Comparison of ENCODE assay signal across 17 cellular contexts in the genomic region with DNA sequence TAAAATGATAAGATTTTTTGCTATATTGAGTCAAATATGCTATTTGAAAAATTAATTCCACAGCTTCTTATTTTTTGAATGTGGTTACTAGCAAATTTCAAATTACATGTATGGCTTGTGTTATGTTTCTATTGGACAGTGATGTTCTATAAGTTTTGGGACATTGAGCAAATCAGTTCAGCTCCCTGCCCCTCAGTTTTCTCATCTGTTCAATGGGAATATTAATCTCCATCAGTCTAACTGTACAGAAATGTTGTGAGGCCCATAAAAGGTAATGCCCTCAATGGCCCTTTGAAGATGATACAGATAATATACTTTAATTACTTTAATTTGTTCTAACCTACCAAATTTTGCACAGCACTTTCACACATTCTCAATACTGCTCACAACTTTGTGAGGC. TPM values are rescaled to one million over a fixed set of nuclear protein-coding genes. Genes with fewer than 3 reads are reported as not detected.
A peak's percentile ranks its signal among the peaks of the same experiment; 100 is the strongest.
DNase-seq lines count a peak whose midpoint lies in the region; ATAC-seq, FAIRE-seq and TF ChIP-seq lines count a peak whose summit lies in the region.
"Had no signal": no experiment of that assay in that cellular context is flagged by ENCODE, and none has a peak within 500 bp of the region (broad histone marks: within the 10 kb centered on the region; RNA-seq: fewer than 3 reads in every experiment).

No MANE protein-coding gene starts in this region.

- ATAC-seq in DND-41 (ENCODE audit: insufficient read depth, low read depth), result no peak
- no peak for ATAC-seq in K562
- ATAC-seq: HCT116 had no signal

- H3K36me3 ChIP-seq in BLaER1 (no peaks in the 10 kb centered on the region), DND-41 (ENCODE audit: insufficient read depth, low read length) (no peaks in the 10 kb centered on the region), KOPT-K1 (ENCODE audit: insufficient read depth, low read length) (no peaks in the 10 kb centered on the region), K562 (ENCODE audit: control insufficient read depth, insufficient read depth, low read length) (peaks cover 74% of the 10 kb centered on the region)

- BruUV-seq in K562 (replicated peaks; lab: Mats Ljungman, UMichigan), result no TSS peak

- no peak for TF ChIP-seq POLR2A in K562 (conservative IDR thresholded peaks at IDR 0.05)

- TF ChIP-seq CTCF in DND-41 (IDR thresholded peaks at IDR 0.05; ENCODE audit: borderline replicate concordance, extremely low read depth, low read length, poor library complexity, severe bottlenecking) (no peak), K562 (IDR thresholded peaks at IDR 0.05 in 2 of 3, conservative IDR thresholded peaks at IDR 0.05 in 1 of 3; ENCODE audit: insufficient read depth in 2 of 3, low read depth in 1 of 3, low read length in 3 of 3) (no peak)

- H3K4me1 ChIP-seq in BLaER1, result peaks cover 98% of the 10 kb centered on the region
- peaks cover 100% of the 10 kb centered on the region for H3K4me1 ChIP-seq in DND-41 (ENCODE audit: insufficient read depth, low read length)
- H3K4me1 ChIP-seq in K562 (replicated peaks in 1 of 2; ENCODE audit: control insufficient read depth in 2 of 2, insufficient read depth in 2 of 2, low read length in 2 of 2), result peaks cover 24 to 48% of the 10 kb centered on the region in 2 experiments

- TF ChIP-seq RAD21 in K562 (CRISPR knock-in tag; conservative IDR thresholded peaks at IDR 0.05 in 1 of 2, IDR thresholded peaks at IDR 0.05 in 1 of 2), result no peak

- H3K9ac ChIP-seq in BLaER1 (peak overlapping the region; percentile 79), DND-41 (ENCODE audit: low read depth, low read length) (peak overlapping the region; percentile 66), K562 (ENCODE audit: insufficient read depth in 1 of 2, low read depth in 2 of 2, low read length in 2 of 2) (no peak overlapping the region; a peak in 1 of 4 replicates)
- H3K9ac ChIP-seq: GM23248 had no signal

- POLR2A ChIA-PET in K562 (lab: Yijun Ruan, JAX), result interaction anchor here (1.0 to 2.5 kb wide), 3 partner anchors 11 to 474 kb away, joined by 3 to 15 read pairs (median 4); a partner anchor contains a TSS

- H3K27me3 ChIP-seq in BLaER1, result peaks cover 6% of the 10 kb centered on the region
- H3K27me3 ChIP-seq in DND-41 (ENCODE audit: insufficient read depth, low read length, poor library complexity), result no peaks in the 10 kb centered on the region
- H3K27me3 ChIP-seq in K562 (ENCODE audit: control insufficient read depth in 2 of 2, insufficient read depth in 2 of 2, low read length in 2 of 2), result no peaks in the 10 kb centered on the region

- no peaks in the 10 kb centered on the region for H3K79me2 ChIP-seq in DND-41 (ENCODE audit: insufficient read depth, low read length)
- H3K79me2 ChIP-seq in K562 (ENCODE audit: control insufficient read depth, insufficient read depth, low read length), result peaks cover 60% of the 10 kb centered on the region

- H2AFZ ChIP-seq in DND-41 (ENCODE audit: low read depth, low read length) (no peak overlapping the region), K562 (ENCODE audit: low read depth, low read length) (no peak overlapping the region)
- H2AFZ ChIP-seq: GM23248 had no signal

- H3K4me3 ChIP-seq in BLaER1 (peak overlapping the region; percentile 52), DND-41 (ENCODE audit: low read depth in 1 of 2, low read length in 2 of 2) (peak overlapping the region in 1 of 2 experiments; percentile 32; a peak in 2 of 4 replicates), K562 (no peak overlapping the region)
- H3K4me3 ChIP-seq: GM23248 had no signal

- in situ Hi-C loops in K562 (cut with MboI), result no loop called here

- H3K27ac ChIP-seq in BLaER1 (peak overlapping the region; percentile 90), DND-41 (ENCODE audit: low read length) (peak overlapping the region; percentile 97), KOPT-K1 (ENCODE audit: low read depth, low read length, poor library complexity, severe bottlenecking) (peak overlapping the region; percentile 95), K562 (ENCODE audit: extremely low read depth, low read depth, low read length) (peak overlapping the region; percentile 91; the same call in 2 of the 3 replicates)
- H3K27ac ChIP-seq: C4-2B, GM23248 had no signal

- TF ChIP-seq EP300 in K562 (IDR thresholded peaks at IDR 0.05; ENCODE audit: low read length), result no peak

- H4K20me1 ChIP-seq in BLaER1 (no peaks in the 10 kb centered on the region), DND-41 (ENCODE audit: insufficient read depth, low read length) (no peaks in the 10 kb centered on the region), K562 (replicated peaks; ENCODE audit: control insufficient read depth, insufficient read depth, low read length) (no peaks in the 10 kb centered on the region)

- no peak for FAIRE-seq in K562 (lab: Jason Lieb, UNC)
- FAIRE-seq: D721Med had no signal

- DNase-seq in DND-41 (no peak), K562 (ENCODE audit: extremely low read depth in 1 of 4, low spot score in 3 of 4) (no peak), hypothalamus (lab: John Stamatoyannopoulos, UW) (no peak), NCI-H2107 (lab: John Stamatoyannopoulos, UW) (no peak), SKM-1 treated with dmso at 0.1 percent for 144 hours (lab: John Stamatoyannopoulos, UW; ENCODE audit: unreplicated experiment) (no peak)
- DNase-seq: ACHN, COR-L47, DMS153, GM23248 had no signal

- CTCF ChIA-PET in K562 (lab: Yijun Ruan, JAX; ENCODE audit: low intra/inter-chr PET ratio), result no interaction called here

- no peaks in the 10 kb centered on the region for H3K9me3 ChIP-seq in BLaER1
- no peaks in the 10 kb centered on the region for H3K9me3 ChIP-seq in DND-41 (ENCODE audit: insufficient read depth, low read length, severe bottlenecking)
- H3K9me3 ChIP-seq in KOPT-K1 (ENCODE audit: insufficient read depth, low read length, poor library complexity, severe bottlenecking), result no peaks in the 10 kb centered on the region
- H3K9me3 ChIP-seq in K562 (replicated peaks; ENCODE audit: control insufficient read depth, insufficient read depth, low read depth, low read length), result no peaks in the 10 kb centered on the region

- H3K9me1 ChIP-seq in K562 (ENCODE audit: control insufficient read depth, insufficient read depth, low read length), result no peaks in the 10 kb centered on the region

- intact Hi-C loops in K562 (cut with micrococcal nuclease), result loop anchor here (2.0 kb wide), 1 partner anchor 33 kb away; no protein-coding TSS in a partner anchor

- peak overlapping the region; percentile 82 for H3K4me2 ChIP-seq in BLaER1
- peak overlapping the region; percentile 52 for H3K4me2 ChIP-seq in DND-41 (ENCODE audit: insufficient read depth, low read length)
- H3K4me2 ChIP-seq in K562 (ENCODE audit: insufficient read depth, low read length), result no peak overlapping the region

TF ChIP-seq in K562, 482 proteins besides CTCF, POLR2A, EP300 and RAD21 (continues in another document):
- TF ChIP-seq ZNF282 (CRISPR knock-in tag; IDR thresholded peaks at IDR 0.05), result no peak
- TF ChIP-seq ADNP (tag; IDR thresholded peaks at IDR 0.05), result peak; percentile 80
- TF ChIP-seq, protein P1, sequence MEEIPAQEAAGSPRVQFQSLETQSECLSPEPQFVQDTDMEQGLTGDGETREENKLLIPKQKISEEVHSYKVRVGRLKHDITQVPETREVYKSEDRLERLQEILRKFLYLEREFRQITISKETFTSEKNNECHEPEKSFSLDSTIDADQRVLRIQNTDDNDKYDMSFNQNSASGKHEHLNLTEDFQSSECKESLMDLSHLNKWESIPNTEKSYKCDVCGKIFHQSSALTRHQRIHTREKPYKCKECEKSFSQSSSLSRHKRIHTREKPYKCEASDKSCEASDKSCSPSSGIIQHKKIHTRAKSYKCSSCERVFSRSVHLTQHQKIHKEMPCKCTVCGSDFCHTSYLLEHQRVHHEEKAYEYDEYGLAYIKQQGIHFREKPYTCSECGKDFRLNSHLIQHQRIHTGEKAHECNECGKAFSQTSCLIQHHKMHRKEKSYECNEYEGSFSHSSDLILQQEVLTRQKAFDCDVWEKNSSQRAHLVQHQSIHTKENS (CRISPR knock-in tag; IDR thresholded peaks at IDR 0.05), result no peak
- TF ChIP-seq ZNF311 (CRISPR knock-in tag; IDR thresholded peaks at IDR 0.05), result 0 out of 2 replicates have a peak, but pooled peaks have one; percentile 40
- no peak for TF ChIP-seq HDGF (IDR thresholded peaks at IDR 0.05)
- no peak for TF ChIP-seq ZNF589 (CRISPR knock-in tag; IDR thresholded peaks at IDR 0.05; ENCODE audit: low read depth)

RNA-seq across cellular contexts. Expression of a gene that starts 15.2 kb away (rescaled TPM):
- total RNA-seq in K562 (2011; cell fraction: chromatin; rRNA removed; ENCODE audit: low replicate concordance), result 41.5 and 41.9 TPM in 2 replicates
- total RNA-seq in K562 (2011; cell fraction: nucleolus; rRNA removed), result 28.6 and 32.5 TPM in 2 replicates
- 31.4 and 35.9 TPM in 2 replicates for total RNA-seq in K562 (2011; cell fraction: nucleoplasm; rRNA removed)
- 21.3 and 24.3 TPM in 2 replicates for total RNA-seq in K562 (2014; rRNA removed)
- total RNA-seq in K562 (2014; rRNA removed; fragmentation: Illumina TruSeq; extraction: Trizol), result 18.3 and 19.7 TPM in 2 replicates
- 19.4 and 20.2 TPM in 2 replicates for total RNA-seq in K562 (2015; rRNA removed; fragmentation: Illumina TruSeq; extraction: Trizol)
- 27.1 and 29.3 TPM in 2 replicates for total RNA-seq in K562 (2021)
- 19.0 and 24.9 TPM in 2 replicates for polyA plus RNA-seq in K562 (2011; rRNA removed)
- 20.1 and 41.9 TPM in 2 replicates for polyA plus RNA-seq in K562 (2011; cell fraction: cytosol; rRNA removed)
- polyA plus RNA-seq in K562 (2011; cell fraction: nucleus; rRNA removed), result 31.6 and 45.8 TPM in 2 replicates
- polyA plus RNA-seq in K562 (2012), result 30.5 and 31.1 TPM in 2 replicates
- 32.8 and 33.8 TPM in 2 replicates for polyA plus RNA-seq in K562 (2014; fragmentation: Illumina TruSeq; extraction: Trizol)
- polyA plus RNA-seq in K562 (2014; fragmentation: Nextera tagmentation; extraction: Ambion mirVana), result 1 to 10 TPM; 7.1 to 7.7 TPM
- 19.9 and 20.0 TPM in 2 replicates for polyA plus RNA-seq in K562 (2014; rRNA removed)
- 24.1 and 25.5 TPM in 2 replicates for polyA minus RNA-seq in K562 (2011; rRNA and poly(A)+ RNA removed)
- polyA minus RNA-seq in K562 (2011; cell fraction: cytosol; rRNA and poly(A)+ RNA removed), result 34.2 and 39.8 TPM in 2 replicates
- polyA minus RNA-seq in K562 (2011; cell fraction: nucleus; rRNA and poly(A)+ RNA removed), result 21.9 and 22.5 TPM in 2 replicates
- total RNA-seq: CD4-positive, alpha-beta memory T cell; GM23248; HT-29 had no signal
- polyA plus RNA-seq: CD4-positive, alpha-beta memory T cell; GM23248; IgD-negative memory B cell had no signal

Comparison
In these comparisons a context has a peak if more than half of its experiments do, and no peak if none do; other contexts are left out.
1. H3K9ac ChIP-seq: peak in BLaER1 (single experiment) and DND-41 (single experiment); none in K562 (0 of 2).
2. Peak in every context shown above with its lines, with median percentiles within 50 percentile points of each other: H3K27ac ChIP-seq.